17 cellular contexts compared by ENCODE assay signal in the genomic region with DNA sequence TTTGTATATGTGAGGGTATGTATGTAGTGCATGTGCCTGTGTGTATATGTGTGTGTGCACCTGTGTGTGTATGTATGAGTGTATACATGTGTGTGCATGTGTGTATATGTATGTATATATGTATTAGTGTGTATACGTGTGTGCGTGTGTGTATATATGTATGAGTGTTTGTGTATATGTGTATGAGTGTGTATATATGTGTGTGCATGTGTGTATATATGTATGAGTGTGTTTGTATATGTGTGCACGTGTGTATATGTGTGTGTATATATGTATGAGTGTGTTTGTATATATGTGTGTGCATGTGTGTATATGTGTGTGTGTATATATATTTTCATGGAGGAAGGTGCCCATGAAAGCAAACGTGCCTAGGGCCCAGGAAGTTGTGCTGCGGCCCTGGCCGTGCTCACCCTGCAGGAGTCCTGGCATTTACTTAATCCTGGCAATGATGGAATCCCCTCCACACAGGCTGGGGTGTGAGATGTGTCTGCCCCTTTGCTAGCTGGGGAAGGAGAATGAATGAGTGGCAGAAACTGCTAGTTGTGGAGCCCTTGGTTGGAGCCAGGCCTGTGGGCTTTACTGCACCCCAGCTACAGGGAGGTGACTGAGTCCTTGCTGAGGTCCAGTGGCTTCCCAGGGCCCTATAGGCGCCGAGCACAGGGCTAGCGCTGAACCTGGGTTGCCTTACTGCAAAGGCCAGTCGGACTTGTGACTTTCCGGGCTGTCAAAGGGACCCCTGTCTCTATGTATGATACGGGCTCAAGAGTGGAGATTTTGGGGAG.
DNase-seq lines count a peak whose midpoint lies in the region; ATAC-seq, FAIRE-seq and TF ChIP-seq lines count a peak whose summit lies in the region.
"Had no signal": no experiment of that assay in that cellular context is flagged by ENCODE, and none has a peak within 500 bp of the region (broad histone marks: within the 10 kb centered on the region; RNA-seq: fewer than 3 reads in every experiment).

No MANE protein-coding gene starts in this region.

- peaks cover 28% of the 10 kb centered on the region for H3K27me3 Mint-ChIP-seq in nephron progenitor cell (ENCODE audit: low read depth, poor library complexity)
- H3K27me3 Mint-ChIP-seq in CD4-positive, alpha-beta memory T cell = peaks cover 5 to 6% of the 10 kb centered on the region in 2 donors
- H3K27me3 Mint-ChIP-seq: CD4-positive, CD25-positive, alpha-beta regulatory T cell had no signal

- no peaks in the 10 kb centered on the region for H3K36me3 Mint-ChIP-seq in nephron progenitor cell (ENCODE audit: low read depth)
- no peaks in the 10 kb centered on the region for H3K36me3 Mint-ChIP-seq in CD4-positive, alpha-beta memory T cell
- H3K36me3 Mint-ChIP-seq: CD4-positive, CD25-positive, alpha-beta regulatory T cell; IgD-negative memory B cell had no signal

- no peaks in the 10 kb centered on the region for H3K9me3 ChIP-seq in CD4-positive, alpha-beta memory T cell (ENCODE audit: control insufficient read depth in 1 of 2, low read length in 2 of 2)
- H3K9me3 ChIP-seq: BLaER1 treated with 17β-estradiol and CSF1 and Interleukin-3, amounts not matched to agents 10 nM and 100 nM had no signal

- POLR2A ChIA-PET in CD4-positive, alpha-beta memory T cell (lab: Charles Lee; ENCODE audit: partially characterized antibody) = no interaction called here

- intact Hi-C loops in left ventricle myocardium superior (cut with micrococcal nuclease) (no loop called here), Right ventricle myocardium superior (cut with DNase I) (no loop called here)
- intact Hi-C loops in CD4-positive, alpha-beta memory T cell (cut with micrococcal nuclease) = no loop called here

- no peak overlapping the region for H3K4me3 Mint-ChIP-seq in nephron progenitor cell
- no peak overlapping the region for H3K4me3 Mint-ChIP-seq in CD4-positive, alpha-beta memory T cell
- H3K4me3 Mint-ChIP-seq: CD4-positive, CD25-positive, alpha-beta regulatory T cell; GM23338; IgD-negative memory B cell had no signal

- TF ChIP-seq CTCF in nephron progenitor cell (IDR thresholded peaks at IDR 0.05) = no peak

- no peak for TF ChIP-seq POLR2A in H54 (IDR thresholded peaks at IDR 0.05; ENCODE audit: low read depth, low read length)

- CTCF ChIA-PET in CD4-positive, alpha-beta memory T cell (lab: Charles Lee; ENCODE audit: partially characterized antibody) = no interaction called here

- DNase-seq in left ventricle myocardium superior = no peak
- DNase-seq in Right ventricle myocardium superior = no peak
- DNase-seq in ecto neural progenitor cell (ENCODE audit: low spot score) = peak; percentile 33
- no peak for DNase-seq in nephron progenitor cell
- DNase-seq in urothelium cell line (ENCODE audit: low spot score) = no peak
- no peak for DNase-seq in CD4-positive, alpha-beta memory T cell
- DNase-seq in H54 (ENCODE audit: insufficient read length, low spot score) = no peak
- DNase-seq: 8988T; AML-193; Calu3; CD4-positive, CD25-positive, alpha-beta regulatory T cell; DMS 273 treated with DMSO at 0.1 percent for 48 hours; HCEC 1CT had no signal

- no peaks in the 10 kb centered on the region for H3K4me1 ChIP-seq in CD4-positive, alpha-beta memory T cell (ENCODE audit: insufficient read depth, low read length)

- H3K36me3 ChIP-seq in CD4-positive, alpha-beta memory T cell (ENCODE audit: insufficient read depth, low read length) = no peaks in the 10 kb centered on the region
- H3K36me3 ChIP-seq: BLaER1 treated with 17β-estradiol and CSF1 and Interleukin-3, amounts not matched to agents 10 nM and 100 nM had no signal

- no peaks in the 10 kb centered on the region for H3K9me3 Mint-ChIP-seq in nephron progenitor cell
- peaks cover 0 to 1% (median 0%) of the 10 kb centered on the region in 8 donors for H3K9me3 Mint-ChIP-seq in CD4-positive, alpha-beta memory T cell
- H3K9me3 Mint-ChIP-seq: GM23338, IgD-negative memory B cell had no signal

- H3K4me1 Mint-ChIP-seq in nephron progenitor cell = peaks cover 27% of the 10 kb centered on the region
- no peaks in the 10 kb centered on the region for H3K4me1 Mint-ChIP-seq in CD4-positive, alpha-beta memory T cell
- H3K4me1 Mint-ChIP-seq: CD4-positive, CD25-positive, alpha-beta regulatory T cell; GM23338 had no signal

- no peaks in the 10 kb centered on the region for H3K27me3 ChIP-seq in CD4-positive, alpha-beta memory T cell (ENCODE audit: insufficient read depth, low read length)
- H3K27me3 ChIP-seq: BLaER1 treated with 17β-estradiol and CSF1 and Interleukin-3, amounts not matched to agents 10 nM and 100 nM had no signal

- no peak overlapping the region for H3K4me3 ChIP-seq in CD4-positive, alpha-beta memory T cell (ENCODE audit: low read length in 2 of 2)
- H3K4me3 ChIP-seq: BLaER1 treated with 17β-estradiol and CSF1 and Interleukin-3, amounts not matched to agents 10 nM and 100 nM; GM23338 had no signal

- no peak overlapping the region for H3K27ac ChIP-seq in CD4-positive, alpha-beta memory T cell (ENCODE audit: low read depth, low read length)
- H3K27ac ChIP-seq: BLaER1 treated with 17β-estradiol and CSF1 and Interleukin-3, amounts not matched to agents 10 nM and 100 nM had no signal

- ATAC-seq in left ventricle myocardium superior (peak; percentile 4), Right ventricle myocardium superior (ENCODE audit: poor library complexity) (no peak), HG03159 (IDR thresholded peaks at IDR 0.05; ENCODE audit: unreplicated experiment) (no peak)
- ATAC-seq: GM23338 had no signal

- peak overlapping the region; percentile 24 for H3K27ac Mint-ChIP-seq in nephron progenitor cell
- H3K27ac Mint-ChIP-seq in CD4-positive, alpha-beta memory T cell = no peak overlapping the region
- H3K27ac Mint-ChIP-seq: CD4-positive, CD25-positive, alpha-beta regulatory T cell; GM23338; IgD-negative memory B cell had no signal

- FAIRE-seq in urothelium cell line (lab: Jason Lieb, UNC) (peak; percentile 99), H54 (lab: Jason Lieb, UNC) (no peak)
